Comparison of ENCODE assay signal across 1 cellular context in genomic region chr17:48973806-48974205, GRCh38.
A peak's percentile ranks its signal among the peaks of the same experiment; 100 is the strongest.
TF ChIP-seq lines count a peak whose summit lies in the region.

No MANE protein-coding gene starts in this region.

TF ChIP-seq in HepG2, 621 proteins besides CTCF, POLR2A, EP300 and RAD21:
- TF ChIP-seq TBP (CRISPR knock-in tag; IDR thresholded peaks at IDR 0.05): no peak
- TF ChIP-seq ZNF605 (CRISPR knock-in tag; IDR thresholded peaks at IDR 0.05): peak; percentile 73; the same call in 1 of the 2 replicates
